ENCODE assay signal across 16 cellular contexts in genomic region chr6:121506761-121507754, GRCh38.
DNase-seq lines count a peak whose midpoint lies in the region; ATAC-seq and TF ChIP-seq lines count a peak whose summit lies in the region.
"Had no signal": no experiment of that assay in that cellular context is flagged by ENCODE, and none has a peak within 500 bp of the region (broad histone marks: within the 10 kb centered on the region; RNA-seq: fewer than 3 reads in every experiment).

No MANE protein-coding gene starts in this region.

- no peaks in the 10 kb centered on the region for H3K36me3 Mint-ChIP-seq in activated CD8-positive, alpha-beta T cell treated with anti-CD3 and anti-CD28 coated beads, Interleukin-2, amount 10 ng/mL, durations not matched to agents 7 days and 5 days (ENCODE audit: low read depth)
- H3K36me3 Mint-ChIP-seq: IgD-negative memory B cell had no signal

- no peak for ATAC-seq in GM21381 (IDR thresholded peaks at IDR 0.05; ENCODE audit: unreplicated experiment)
- ATAC-seq in activated CD8-positive, alpha-beta T cell treated with anti-CD3 and anti-CD28 coated beads, Interleukin-2, amount 10 ng/mL, durations not matched to agents 7 days and 5 days, result no peak
- ATAC-seq: mucosa of descending colon had no signal

- no peak overlapping the region for H3K4me3 Mint-ChIP-seq in activated CD8-positive, alpha-beta T cell treated with anti-CD3 and anti-CD28 coated beads, Interleukin-2, amount 10 ng/mL, durations not matched to agents 7 days and 5 days
- H3K4me3 Mint-ChIP-seq: activated naive CD4-positive, alpha-beta T cell treated with anti-CD3 and anti-CD28 coated beads for 36 hours; IgD-negative memory B cell had no signal

- DNase-seq in AG20443 (ENCODE audit: low spot score) (peak; percentile 18), OCI-M1 (lab: John Stamatoyannopoulos, UW) (peak; percentile 27), epithelial cell of prostate (ENCODE audit: low read depth, low spot score) (no peak), myocyte (ENCODE audit: low read depth) (peak; percentile 76), SW 1271 (lab: John Stamatoyannopoulos, UW) (no peak), HEK293T (ENCODE audit: extremely low spot score) (no peak)
- DNase-seq in activated CD8-positive, alpha-beta T cell treated with anti-CD3 and anti-CD28 coated beads, Interleukin-2, amount 10 ng/mL, durations not matched to agents 7 days and 5 days, result no peak
- DNase-seq: activated naive CD4-positive, alpha-beta T cell treated with anti-CD3 and anti-CD28 coated beads for 36 hours; esophagus squamous epithelium; mucosa of descending colon; NCI-H1417 treated with DMSO at 0.1 percent for 48 hours; NCI-H446 treated with DMSO at 0.1 percent for 48 hours; WERI-Rb-1 had no signal

- no peak overlapping the region for H3K27ac Mint-ChIP-seq in activated CD8-positive, alpha-beta T cell treated with anti-CD3 and anti-CD28 coated beads, Interleukin-2, amount 10 ng/mL, durations not matched to agents 7 days and 5 days
- H3K27ac Mint-ChIP-seq: activated naive CD4-positive, alpha-beta T cell treated with anti-CD3 and anti-CD28 coated beads for 36 hours; IgD-negative memory B cell had no signal

- POLR2A ChIA-PET in activated CD8-positive, alpha-beta T cell treated with anti-CD3 and anti-CD28 coated beads, Interleukin-2, amount 10 ng/mL, durations not matched to agents 7 days and 5 days (lab: Charles Lee), result no interaction called here
- POLR2A ChIA-PET in HEK293T (lab: Yijun Ruan, JAX), result no interaction called here

- CTCF ChIA-PET in activated CD8-positive, alpha-beta T cell treated with anti-CD3 and anti-CD28 coated beads, Interleukin-2, amount 10 ng/mL, durations not matched to agents 7 days and 5 days (lab: Charles Lee), result no interaction called here
- CTCF ChIA-PET in HEK293T (lab: Yijun Ruan, JAX), result no interaction called here

- H3K4me1 Mint-ChIP-seq in activated CD8-positive, alpha-beta T cell treated with anti-CD3 and anti-CD28 coated beads, Interleukin-2, amount 10 ng/mL, durations not matched to agents 7 days and 5 days (ENCODE audit: low read depth), result no peaks in the 10 kb centered on the region
- H3K4me1 Mint-ChIP-seq: IgD-negative memory B cell had no signal

- H3K27ac ChIP-seq in epithelial cell of prostate, result peak overlapping the region; percentile 71
- H3K27ac ChIP-seq: C4-2B, esophagus squamous epithelium, WERI-Rb-1 had no signal

- H3K27me3 Mint-ChIP-seq in activated CD8-positive, alpha-beta T cell treated with anti-CD3 and anti-CD28 coated beads, Interleukin-2, amount 10 ng/mL, durations not matched to agents 7 days and 5 days (ENCODE audit: low read depth), result no peaks in the 10 kb centered on the region
- H3K27me3 Mint-ChIP-seq: IgD-negative memory B cell had no signal

- H3K9me3 Mint-ChIP-seq in activated CD8-positive, alpha-beta T cell treated with anti-CD3 and anti-CD28 coated beads, Interleukin-2, amount 10 ng/mL, durations not matched to agents 7 days and 5 days (ENCODE audit: insufficient read depth), result no peaks in the 10 kb centered on the region
- H3K9me3 Mint-ChIP-seq: activated naive CD4-positive, alpha-beta T cell treated with anti-CD3 and anti-CD28 coated beads for 36 hours had no signal

TF ChIP-seq in HEK293T, 16 proteins besides CTCF, POLR2A, EP300 and RAD21:
- TF ChIP-seq LEF1 (IDR thresholded peaks at IDR 0.05; ENCODE audit: borderline replicate concordance) (no peak), FOXM1 (IDR thresholded peaks at IDR 0.05; ENCODE audit: borderline replicate concordance) (no peak), SUZ12 (IDR thresholded peaks at IDR 0.05) (no peak), FOXA1 (IDR thresholded peaks at IDR 0.05) (no peak), ELF4 (IDR thresholded peaks at IDR 0.05) (no peak), HDGF (IDR thresholded peaks at IDR 0.05; ENCODE audit: borderline replicate concordance) (no peak), TARDBP (IDR thresholded peaks at IDR 0.05) (no peak), ARNT (IDR thresholded peaks at IDR 0.05) (no peak), FOXK2 (IDR thresholded peaks at IDR 0.05) (no peak), L3MBTL2 (conservative IDR thresholded peaks at IDR 0.05) (no peak), PKNOX1 (IDR thresholded peaks at IDR 0.05) (no peak), ZNF384 (IDR thresholded peaks at IDR 0.05) (no peak), BHLHE40 (IDR thresholded peaks at IDR 0.05; ENCODE audit: borderline replicate concordance) (no peak), SP1 (IDR thresholded peaks at IDR 0.05) (no peak), CTBP1 (IDR thresholded peaks at IDR 0.05; ENCODE audit: borderline replicate concordance) (no peak), NFRKB (IDR thresholded peaks at IDR 0.05) (no peak)

Comparison
In these comparisons a context has a peak if more than half of its experiments do, and no peak if none do; other contexts are left out.
1. DNase-seq: peak in AG20443 (single experiment), OCI-M1 (single experiment) and myocyte (single experiment); none in epithelial cell of prostate (single experiment), activated CD8-positive, alpha-beta T cell treated with anti-CD3 and anti-CD28 coated beads, Interleukin-2, amount 10 ng/mL, durations not matched to agents 7 days and 5 days (single experiment), SW 1271 (0 of 2) and HEK293T (single experiment).